ENCODE assay signal across 31 cellular contexts in the genomic region with DNA sequence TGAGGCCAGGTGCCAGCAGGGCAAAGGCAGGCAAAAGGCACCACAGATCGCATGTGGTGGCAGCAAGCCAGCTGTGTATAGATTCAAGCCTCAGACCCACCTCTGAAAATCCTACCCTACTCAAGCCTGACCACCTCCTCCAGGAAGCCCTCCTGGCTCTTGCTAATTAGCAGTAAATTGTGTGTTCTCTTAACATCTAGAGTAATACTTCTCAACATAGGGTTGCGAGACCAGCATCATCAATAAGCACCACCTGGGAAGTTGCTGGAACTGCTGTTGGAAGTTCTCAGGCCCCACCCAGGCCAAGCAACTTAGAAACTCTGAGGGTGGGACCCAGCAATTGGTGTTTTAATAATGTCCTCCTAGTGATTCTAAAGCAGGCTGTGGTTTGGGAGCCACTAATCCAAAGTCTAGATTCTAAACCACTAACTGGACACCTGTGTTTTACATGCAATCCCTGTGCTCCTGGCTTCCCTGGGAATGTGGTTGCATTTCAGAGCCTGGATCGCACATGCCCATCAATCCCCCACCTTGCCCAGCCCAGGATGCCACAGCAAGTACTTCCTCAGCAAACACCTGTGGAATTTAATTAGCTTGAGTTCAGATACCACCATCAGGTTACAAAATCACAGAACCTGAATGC. TPM values are rescaled to one million over a fixed set of nuclear protein-coding genes. Genes with fewer than 3 reads are reported as not detected.
A peak's percentile ranks its signal among the peaks of the same experiment; 100 is the strongest.
DNase-seq lines count a peak whose midpoint lies in the region; ATAC-seq, FAIRE-seq and TF ChIP-seq lines count a peak whose summit lies in the region.
"Had no signal": no experiment of that assay in that cellular context is flagged by ENCODE, and none has a peak within 500 bp of the region (broad histone marks: within the 10 kb centered on the region; RNA-seq: fewer than 3 reads in every experiment).

No MANE protein-coding gene starts in this region.

- peak; percentile 14 for FAIRE-seq in GM12892 (lab: Jason Lieb, UNC)
- FAIRE-seq: endothelial cell of umbilical vein, HTR-8/SVneo, urothelium cell line had no signal

- intact Hi-C loops in esophagus muscularis mucosa (cut with DNase I) (no loop called here), gastrocnemius medialis (cut with DNase I; ENCODE audit: low total_unique reads) (no loop called here), adrenal gland (cut with DNase I) (no loop called here)

- no peak for DNase-seq in GM12892 (ENCODE audit: insufficient read length)
- DNase-seq in NCI-H1694 (lab: John Stamatoyannopoulos, UW) = peak; percentile 15
- no peak for DNase-seq in esophagus muscularis mucosa (ENCODE audit: extremely low spot score)
- no peak for DNase-seq in gastrocnemius medialis
- no peak for DNase-seq in adrenal gland
- DNase-seq in activated CD4-positive, alpha-beta T cell treated with anti-CD3 and anti-CD28 coated beads, Interleukin-2, amount 50 U/mL, for 1 hour = no peak
- DNase-seq in SIG-M5 treated with dmso at 0.1 percent for 504 hours (lab: John Stamatoyannopoulos, UW; ENCODE audit: unreplicated experiment) = no peak
- DNase-seq: activated CD4-positive, alpha-beta T cell treated with anti-CD3 and anti-CD28 coated beads for 4 hours; activated gamma-delta T cell; activated T-cell treated with anti-CD3 and anti-CD28 coated beads, Interleukin-2, amount 50 U/mL, for 1 hour; cerebellar nuclear complex; DMS79; GDM1; H9; head of caudate nucleus; NCI-H1436; NCI-H2107; NCI-H748 treated with DMSO at 0.1 percent for 48 hours; OCI-M1; stimulated activated CD4-positive, alpha-beta T cell treated with anti-CD3 and anti-CD28 coated beads, Interleukin-12 subunit alpha, Interleukin-12 subunit beta, amount 100 ng/mL, for 4 hours; stimulated activated CD4-positive, alpha-beta T cell treated with anti-CD3 and anti-CD28 coated beads, Interleukin-4, amount 100 ng/mL, for 1 hour; substantia nigra had no signal

- no peak for TF ChIP-seq EP300 in esophagus muscularis mucosa (IDR thresholded peaks at IDR 0.05)

- ATAC-seq in gastrocnemius medialis (no peak), GM18907 (IDR thresholded peaks at IDR 0.05; ENCODE audit: unreplicated experiment) (no peak)

- TF ChIP-seq POLR2A in GM12892 (IDR thresholded peaks at IDR 0.05; ENCODE audit: low read depth, low read length) = no peak
- no peak for TF ChIP-seq POLR2A in esophagus muscularis mucosa (IDR thresholded peaks at IDR 0.05; ENCODE audit: low read depth)
- TF ChIP-seq POLR2A in gastrocnemius medialis (IDR thresholded peaks at IDR 0.05) = no peak
- no peak for TF ChIP-seq POLR2A in adrenal gland (IDR thresholded peaks at IDR 0.05)

- 83% methylated on average over 3 of the region's 3 CpGs for WGBS in esophagus muscularis mucosa
- WGBS in adrenal gland, 4 donors = 78 to 100% (median 80%) methylated on average over 1 to 3 of the region's 3 CpGs

- H3K27ac ChIP-seq in esophagus muscularis mucosa (replicated peaks in 1 of 4) (peak overlapping the region; percentile 84 to 91 (median 86)), gastrocnemius medialis (peak overlapping the region; percentile 94 to 99 (median 96)), adrenal gland (peak overlapping the region in 2 of 5 donors; percentile 6 to 21)
- H3K27ac ChIP-seq: BLaER1 treated with 17β-estradiol and CSF1 and Interleukin-3, amounts not matched to agents 10 nM and 100 nM; KMS-11; VCaP had no signal

- H3K9me3 ChIP-seq in esophagus muscularis mucosa (no peaks in the 10 kb centered on the region), gastrocnemius medialis (no peaks in the 10 kb centered on the region), adrenal gland (replicated peaks in 1 of 3) (no peaks in the 10 kb centered on the region)
- H3K9me3 ChIP-seq: body of pancreas had no signal

- in situ Hi-C loops in gastrocnemius medialis (cut with MboI; ENCODE audit: low sequenced_read_pairs in 4 of 4) = no loop called here

- H3K4me1 ChIP-seq in esophagus muscularis mucosa (peaks cover 0 to 88% (median 75%) of the 10 kb centered on the region in 4 donors), gastrocnemius medialis (peaks cover 72 to 75% of the 10 kb centered on the region in 2 donors), adrenal gland (replicated peaks in 1 of 2) (peaks cover 0 to 24% of the 10 kb centered on the region in 2 donors)

- H3K36me3 ChIP-seq in esophagus muscularis mucosa (no peaks in the 10 kb centered on the region), gastrocnemius medialis (no peaks in the 10 kb centered on the region), adrenal gland (replicated peaks in 1 of 2) (no peaks in the 10 kb centered on the region)

- TF ChIP-seq CTCF in esophagus muscularis mucosa (IDR thresholded peaks at IDR 0.05) (no peak), gastrocnemius medialis (IDR thresholded peaks at IDR 0.05 in 4 of 5, conservative IDR thresholded peaks at IDR 0.05 in 1 of 5) (no peak), adrenal gland (IDR thresholded peaks at IDR 0.05) (no peak)

- H3K4me3 ChIP-seq in esophagus muscularis mucosa (no peak overlapping the region), gastrocnemius medialis (no peak overlapping the region), adrenal gland (no peak overlapping the region)
- H3K4me3 ChIP-seq: BLaER1 treated with 17β-estradiol and CSF1 and Interleukin-3, amounts not matched to agents 10 nM and 100 nM; body of pancreas had no signal

- no peaks in the 10 kb centered on the region for H3K27me3 ChIP-seq in esophagus muscularis mucosa
- no peaks in the 10 kb centered on the region for H3K27me3 ChIP-seq in gastrocnemius medialis
- no peaks in the 10 kb centered on the region for H3K27me3 ChIP-seq in adrenal gland
- H3K27me3 ChIP-seq: BLaER1 treated with 17β-estradiol and CSF1 and Interleukin-3, amounts not matched to agents 10 nM and 100 nM; body of pancreas had no signal

RNA-seq across cellular contexts. Expression of gene KCNMA1, which starts 46.2 kb away (rescaled TPM):
- polyA plus RNA-seq in GM12892 (2012; ENCODE audit: missing spikeins) = 31.4 TPM
- total RNA-seq in esophagus muscularis mucosa (100 to 1,000 TPM; 146 to 300 (median 265) TPM), gastrocnemius medialis (10 to 100 TPM; 66.8 to 96.5 (median 78.9) TPM), adrenal gland (10 to 100 TPM in 5 of 8 donors, 1 to 10 TPM in 3; 6.7 to 21.7 (median 13.2) TPM)
- polyA plus RNA-seq in adrenal gland = 10 to 100 TPM in 2 of 3 donors, 1 to 10 TPM in 1; 6.4 to 17.3 (median 11.7) TPM
- total RNA-seq: activated CD8-positive, alpha-beta memory T cell treated with anti-CD3 and anti-CD28 coated beads for 36 hours had no signal
